In genomic region chrX:23659339-23659738, GRCh38 we compare ENCODE assay signal across 2 cellular contexts.
TF ChIP-seq lines count a peak whose summit lies in the region.

No MANE protein-coding gene starts in this region.

TF ChIP-seq in HepG2, 621 proteins besides CTCF, POLR2A, EP300 and RAD21:
- TF ChIP-seq ZNF674 (CRISPR knock-in tag; IDR thresholded peaks at IDR 0.05; ENCODE audit: low read depth), result no peak
- no peak for TF ChIP-seq ZNF331 (CRISPR knock-in tag; IDR thresholded peaks at IDR 0.05)
- TF ChIP-seq, protein P1, sequence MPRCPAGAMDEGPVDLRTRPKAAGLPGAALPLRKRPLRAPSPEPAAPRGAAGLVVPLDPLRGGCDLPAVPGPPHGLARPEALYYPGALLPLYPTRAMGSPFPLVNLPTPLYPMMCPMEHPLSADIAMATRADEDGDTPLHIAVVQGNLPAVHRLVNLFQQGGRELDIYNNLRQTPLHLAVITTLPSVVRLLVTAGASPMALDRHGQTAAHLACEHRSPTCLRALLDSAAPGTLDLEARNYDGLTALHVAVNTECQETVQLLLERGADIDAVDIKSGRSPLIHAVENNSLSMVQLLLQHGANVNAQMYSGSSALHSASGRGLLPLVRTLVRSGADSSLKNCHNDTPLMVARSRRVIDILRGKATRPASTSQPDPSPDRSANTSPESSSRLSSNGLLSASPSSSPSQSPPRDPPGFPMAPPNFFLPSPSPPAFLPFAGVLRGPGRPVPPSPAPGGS (CRISPR knock-in tag; IDR thresholded peaks at IDR 0.05), result no peak
- no peak for TF ChIP-seq GLI4 (CRISPR knock-in tag; IDR thresholded peaks at IDR 0.05; ENCODE audit: borderline replicate concordance)
- no peak for TF ChIP-seq AGO2 (optimal IDR thresholded peaks at IDR 0.05; ENCODE audit: low read depth, low read length)
- no peak for TF ChIP-seq THAP8 (CRISPR knock-in tag; IDR thresholded peaks at IDR 0.05; ENCODE audit: borderline replicate concordance)
- TF ChIP-seq, protein P2, sequence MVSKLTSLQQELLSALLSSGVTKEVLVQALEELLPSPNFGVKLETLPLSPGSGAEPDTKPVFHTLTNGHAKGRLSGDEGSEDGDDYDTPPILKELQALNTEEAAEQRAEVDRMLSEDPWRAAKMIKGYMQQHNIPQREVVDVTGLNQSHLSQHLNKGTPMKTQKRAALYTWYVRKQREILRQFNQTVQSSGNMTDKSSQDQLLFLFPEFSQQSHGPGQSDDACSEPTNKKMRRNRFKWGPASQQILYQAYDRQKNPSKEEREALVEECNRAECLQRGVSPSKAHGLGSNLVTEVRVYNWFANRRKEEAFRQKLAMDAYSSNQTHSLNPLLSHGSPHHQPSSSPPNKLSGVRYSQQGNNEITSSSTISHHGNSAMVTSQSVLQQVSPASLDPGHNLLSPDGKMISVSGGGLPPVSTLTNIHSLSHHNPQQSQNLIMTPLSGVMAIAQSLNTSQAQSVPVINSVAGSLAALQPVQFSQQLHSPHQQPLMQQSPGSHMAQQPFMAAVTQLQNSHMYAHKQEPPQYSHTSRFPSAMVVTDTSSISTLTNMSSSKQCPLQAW (CRISPR knock-in tag; IDR thresholded peaks at IDR 0.05), result no peak
- TF ChIP-seq ZNF292 (CRISPR knock-in tag; IDR thresholded peaks at IDR 0.05; ENCODE audit: borderline replicate concordance, low read depth), result no peak
- TF ChIP-seq PRPF4 (IDR thresholded peaks at IDR 0.05; ENCODE audit: low read depth, low read length, poor library complexity, severe bottlenecking), result no peak
- TF ChIP-seq, protein P3, sequence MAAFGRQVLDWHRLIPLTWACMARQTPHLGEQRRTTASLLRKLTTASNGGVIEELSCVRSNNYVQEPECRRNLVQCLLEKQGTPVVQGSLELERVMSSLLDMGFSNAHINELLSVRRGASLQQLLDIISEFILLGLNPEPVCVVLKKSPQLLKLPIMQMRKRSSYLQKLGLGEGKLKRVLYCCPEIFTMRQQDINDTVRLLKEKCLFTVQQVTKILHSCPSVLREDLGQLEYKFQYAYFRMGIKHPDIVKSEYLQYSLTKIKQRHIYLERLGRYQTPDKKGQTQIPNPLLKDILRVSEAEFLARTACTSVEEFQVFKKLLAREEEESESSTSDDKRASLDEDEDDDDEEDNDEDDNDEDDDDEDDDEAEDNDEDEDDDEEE (CRISPR knock-in tag; IDR thresholded peaks at IDR 0.05), result no peak
TF ChIP-seq in HepG2: peak in this region for 0.

TF ChIP-seq in K562, 482 proteins besides CTCF, POLR2A, EP300 and RAD21:
- TF ChIP-seq, protein P4, sequence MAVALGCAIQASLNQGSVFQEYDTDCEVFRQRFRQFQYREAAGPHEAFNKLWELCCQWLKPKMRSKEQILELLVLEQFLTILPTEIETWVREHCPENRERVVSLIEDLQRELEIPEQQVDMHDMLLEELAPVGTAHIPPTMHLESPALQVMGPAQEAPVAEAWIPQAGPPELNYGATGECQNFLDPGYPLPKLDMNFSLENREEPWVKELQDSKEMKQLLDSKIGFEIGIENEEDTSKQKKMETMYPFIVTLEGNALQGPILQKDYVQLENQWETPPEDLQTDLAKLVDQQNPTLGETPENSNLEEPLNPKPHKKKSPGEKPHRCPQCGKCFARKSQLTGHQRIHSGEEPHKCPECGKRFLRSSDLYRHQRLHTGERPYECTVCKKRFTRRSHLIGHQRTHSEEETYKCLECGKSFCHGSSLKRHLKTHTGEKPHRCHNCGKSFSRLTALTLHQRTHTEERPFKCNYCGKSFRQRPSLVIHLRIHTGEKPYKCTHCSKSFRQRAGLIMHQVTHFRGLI (CRISPR knock-in tag; IDR thresholded peaks at IDR 0.05), result no peak
